ENCODE assay signal across 15 cellular contexts in the genomic region with DNA sequence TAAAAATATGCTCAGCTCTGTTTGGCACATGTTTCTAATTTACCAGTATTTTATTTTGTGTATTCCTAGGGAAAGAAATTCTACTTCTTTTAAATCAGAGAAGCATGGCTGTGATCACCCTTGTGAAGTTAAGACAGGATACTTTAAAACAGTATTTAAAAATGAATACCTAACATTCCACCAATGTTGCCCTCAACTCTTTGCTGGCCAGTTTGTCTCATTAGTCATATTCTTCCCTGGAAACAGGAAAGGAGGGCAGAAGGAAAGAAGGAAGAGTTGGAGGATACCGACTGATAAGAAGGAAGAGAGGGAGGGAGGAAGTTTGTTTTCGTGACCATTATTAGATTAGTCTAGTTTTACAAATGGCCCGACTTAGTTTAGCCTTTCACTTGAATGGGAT.
DNase-seq lines count a peak whose midpoint lies in the region; ATAC-seq and TF ChIP-seq lines count a peak whose summit lies in the region.
"Had no signal": no experiment of that assay in that cellular context is flagged by ENCODE, and none has a peak within 500 bp of the region (broad histone marks: within the 10 kb centered on the region; RNA-seq: fewer than 3 reads in every experiment).

No MANE protein-coding gene starts in this region.

- peaks cover 7% of the 10 kb centered on the region for H3K27me3 Mint-ChIP-seq in activated T-cell treated with anti-CD3 and anti-CD28 coated beads, Interleukin-2, amount 50 U/mL, for 4 hours (ENCODE audit: low read depth)
- H3K27me3 Mint-ChIP-seq: activated CD4-positive, alpha-beta memory T cell treated with anti-CD3 and anti-CD28 coated beads for 36 hours had no signal

- 44% methylated on average over 2 of the region's 3 CpGs; no CpG with 5 or more reads in 1 of the 2 experiments for WGBS in mesodermal cell (ENCODE audit: insufficient coverage in 2 of 2), 2 experiments

- intact Hi-C loops in posterior cingulate gyrus (cut with DNase I), result no loop called here

- no peaks in the 10 kb centered on the region for H3K36me3 ChIP-seq in mesodermal cell (ENCODE audit: control insufficient read depth, insufficient read depth, low read length)
- no peaks in the 10 kb centered on the region for H3K36me3 ChIP-seq in WERI-Rb-1
- H3K36me3 ChIP-seq: BE2C had no signal

- no peak for TF ChIP-seq CTCF in AG09309 (IDR thresholded peaks at IDR 0.05; ENCODE audit: control insufficient read depth, insufficient read depth, low read depth, low read length, missing control alignments)
- no peak for TF ChIP-seq CTCF in WERI-Rb-1 (IDR thresholded peaks at IDR 0.05; ENCODE audit: low read depth, low read length)

- no peaks in the 10 kb centered on the region for H3K36me3 Mint-ChIP-seq in activated T-cell treated with anti-CD3 and anti-CD28 coated beads, Interleukin-2, amount 50 U/mL, for 4 hours (ENCODE audit: insufficient read depth)
- H3K36me3 Mint-ChIP-seq: activated CD4-positive, alpha-beta memory T cell treated with anti-CD3 and anti-CD28 coated beads for 36 hours had no signal

- H3K27ac ChIP-seq in mesodermal cell (ENCODE audit: low read depth, low read length, severe bottlenecking) (peak overlapping the region; percentile 84), WERI-Rb-1 (no peak overlapping the region)

- peak; percentile 4 for DNase-seq in AG09309 (ENCODE audit: low read depth)
- peak; percentile 79 for DNase-seq in M059J (ENCODE audit: low read depth)
- peak; percentile 44 for DNase-seq in dedifferentiated amniotic fluid mesenchymal stem cell (ENCODE audit: extremely low spot score)
- DNase-seq in posterior cingulate gyrus, result no peak
- no peak for DNase-seq in activated T-cell treated with anti-CD3 and anti-CD28 coated beads, Interleukin-2, amount 50 U/mL, for 4 hours
- no peak for DNase-seq in WERI-Rb-1
- DNase-seq: activated CD4-positive, alpha-beta memory T cell treated with anti-CD3 and anti-CD28 coated beads for 36 hours; activated gamma-delta T cell treated with Interleukin-2 at 50 U/mL for 16 hours; BE2C; central memory CD4-positive, alpha-beta T cell; DMS53; NCI-H1417; NCI-H510A treated with DMSO at 0.1 percent for 48 hours had no signal

- no peaks in the 10 kb centered on the region for H3K9me3 ChIP-seq in mesodermal cell (ENCODE audit: control insufficient read depth, low read length)
- H3K9me3 ChIP-seq in WERI-Rb-1 (ENCODE audit: severe bottlenecking), result no peaks in the 10 kb centered on the region
- H3K9me3 ChIP-seq: BE2C had no signal

- H3K27me3 ChIP-seq in WERI-Rb-1 (ENCODE audit: insufficient read depth, low read depth, severe bottlenecking), result no peaks in the 10 kb centered on the region
- H3K27me3 ChIP-seq: BE2C had no signal

- no peak for ATAC-seq in GM21447 (IDR thresholded peaks at IDR 0.05; ENCODE audit: unreplicated experiment)
- no peak for ATAC-seq in activated T-cell treated with anti-CD3 and anti-CD28 coated beads, Interleukin-2, amount 50 U/mL, for 4 hours

- H3K9me3 Mint-ChIP-seq in activated T-cell treated with anti-CD3 and anti-CD28 coated beads, Interleukin-2, amount 50 U/mL, for 4 hours, result no peaks in the 10 kb centered on the region
- H3K9me3 Mint-ChIP-seq: activated CD4-positive, alpha-beta memory T cell treated with anti-CD3 and anti-CD28 coated beads for 36 hours had no signal

- H3K4me1 Mint-ChIP-seq in activated T-cell treated with anti-CD3 and anti-CD28 coated beads, Interleukin-2, amount 50 U/mL, for 4 hours (ENCODE audit: low read depth), result no peaks in the 10 kb centered on the region

- H3K4me3 ChIP-seq in AG09309 (ENCODE audit: control insufficient read depth, low read depth, low read length) (no peak overlapping the region), mesodermal cell (ENCODE audit: extremely low read depth, insufficient read depth, low read length, poor library complexity, severe bottlenecking) (no peak overlapping the region), WERI-Rb-1 (ENCODE audit: low read depth, low read length) (no peak overlapping the region)

- no peak overlapping the region for H3K4me3 Mint-ChIP-seq in activated T-cell treated with anti-CD3 and anti-CD28 coated beads, Interleukin-2, amount 50 U/mL, for 4 hours
- H3K4me3 Mint-ChIP-seq: activated CD4-positive, alpha-beta memory T cell treated with anti-CD3 and anti-CD28 coated beads for 36 hours had no signal

- H3K4me1 ChIP-seq in mesodermal cell (ENCODE audit: control insufficient read depth, insufficient read depth, low read length, poor library complexity, severe bottlenecking), result peaks cover 18% of the 10 kb centered on the region

Comparison
In these comparisons a context has a peak if more than half of its experiments do, and no peak if none do; other contexts are left out.
1. DNase-seq: peak in AG09309 (single experiment), M059J (single experiment) and dedifferentiated amniotic fluid mesenchymal stem cell (single experiment); none in posterior cingulate gyrus (0 of 10), activated T-cell treated with anti-CD3 and anti-CD28 coated beads, Interleukin-2, amount 50 U/mL, for 4 hours (single experiment) and WERI-Rb-1 (single experiment).